In genomic region chr3:52536112-52536368, GRCh38 we compare ENCODE assay signal across 8 cellular contexts. TPM values are rescaled to one million over a fixed set of nuclear protein-coding genes. Genes with fewer than 3 reads are reported as not detected.
DNase-seq lines count a peak whose midpoint lies in the region; ATAC-seq and TF ChIP-seq lines count a peak whose summit lies in the region.

No MANE protein-coding gene starts in this region.

- H3K27ac ChIP-seq in GM23248, result peak overlapping the region; percentile 19
- peak overlapping the region; percentile 37 for H3K27ac ChIP-seq in SU-DHL-6 (ENCODE audit: low read depth, low read length)
- H3K27ac ChIP-seq in sigmoid colon, result peak overlapping the region; percentile 80 to 93 (median 88)

- H4K20me1 ChIP-seq in GM23248 (ENCODE audit: insufficient read depth) (no peaks in the 10 kb centered on the region), SU-DHL-6 (ENCODE audit: low read depth, low read length) (peaks cover 13% of the 10 kb centered on the region; the same call in 1 of the 2 replicates)

- TF ChIP-seq CTCF in SU-DHL-6 (IDR thresholded peaks at IDR 0.05; ENCODE audit: insufficient read depth, low read length, poor library complexity, severe bottlenecking), result no peak
- no peak for TF ChIP-seq CTCF in fibroblast of mammary gland (conservative IDR thresholded peaks at IDR 0.05; ENCODE audit: control insufficient read depth, insufficient read depth, low read depth, low read length)
- TF ChIP-seq CTCF in sigmoid colon (IDR thresholded peaks at IDR 0.05), result no peak

- no peak for DNase-seq in GM23248
- DNase-seq in fibroblast of mammary gland (ENCODE audit: low read depth), result no peak
- no peak for DNase-seq in sigmoid colon
- DNase-seq in A172 (ENCODE audit: low spot score), result no peak
- no peak for DNase-seq in KG1 (lab: John Stamatoyannopoulos, UW)
- DNase-seq in GF-D8 (lab: John Stamatoyannopoulos, UW), result no peak

- no peaks in the 10 kb centered on the region for H3K9me2 ChIP-seq in GM23248 (ENCODE audit: insufficient read depth)
- no peaks in the 10 kb centered on the region for H3K9me2 ChIP-seq in SU-DHL-6 (replicated peaks; ENCODE audit: insufficient read depth, low read length)

- TF ChIP-seq POLR2A in sigmoid colon (IDR thresholded peaks at IDR 0.05), result no peak

- H2AFZ ChIP-seq in GM23248 (peak overlapping the region; percentile 71), SU-DHL-6 (ENCODE audit: low read depth, low read length, severe bottlenecking) (peak overlapping the region; percentile 50)

- H3F3A ChIP-seq in GM23248 (ENCODE audit: insufficient read depth) (peaks cover 34% of the 10 kb centered on the region), SU-DHL-6 (ENCODE audit: insufficient read depth) (peaks cover 33% of the 10 kb centered on the region)

- no peaks in the 10 kb centered on the region for H3K27me3 ChIP-seq in GM23248 (replicated peaks; ENCODE audit: insufficient read depth)
- H3K27me3 ChIP-seq in SU-DHL-6 (ENCODE audit: low read length), result no peaks in the 10 kb centered on the region
- no peaks in the 10 kb centered on the region for H3K27me3 ChIP-seq in sigmoid colon

- peak overlapping the region; percentile 48; the same call in 1 of the 2 replicates for H3K9ac ChIP-seq in GM23248
- H3K9ac ChIP-seq in SU-DHL-6 (ENCODE audit: low read length), result peak overlapping the region; percentile 21; the same call in 1 of the 2 replicates

- H3K9me3 ChIP-seq in GM23248 (ENCODE audit: low read depth) (no peaks in the 10 kb centered on the region), SU-DHL-6 (ENCODE audit: insufficient read depth, low read length) (no peaks in the 10 kb centered on the region), sigmoid colon (no peaks in the 10 kb centered on the region)

- H3K4me1 ChIP-seq in GM23248 (ENCODE audit: insufficient read depth) (peaks cover 43% of the 10 kb centered on the region), sigmoid colon (peaks cover 0 to 72% (median 54%) of the 10 kb centered on the region in 4 donors)

- ATAC-seq in HG03139 (IDR thresholded peaks at IDR 0.05; ENCODE audit: unreplicated experiment), result no peak

- H3K79me2 ChIP-seq in GM23248 (ENCODE audit: insufficient read depth) (peaks cover 65% of the 10 kb centered on the region), SU-DHL-6 (ENCODE audit: insufficient read depth, low read length) (peaks cover 63% of the 10 kb centered on the region)

- TF ChIP-seq EP300 in sigmoid colon (IDR thresholded peaks at IDR 0.05), result no peak

- H3K36me3 ChIP-seq in GM23248 (ENCODE audit: low read depth) (peaks cover under 1% of the 10 kb centered on the region; the same call in 1 of the 2 replicates), SU-DHL-6 (ENCODE audit: low read length) (peaks cover 6% of the 10 kb centered on the region; the same call in 1 of the 2 replicates), sigmoid colon (peaks cover 0 to 9% (median 0%) of the 10 kb centered on the region in 4 donors)

- H3K4me3 ChIP-seq in GM23248, result peak overlapping the region; percentile 61
- peak overlapping the region; percentile 30 for H3K4me3 ChIP-seq in SU-DHL-6 (ENCODE audit: insufficient read depth, low read length, poor library complexity, severe bottlenecking)
- peak overlapping the region; percentile 21 for H3K4me3 ChIP-seq in fibroblast of mammary gland (ENCODE audit: control insufficient read depth, low read depth, low read length)
- H3K4me3 ChIP-seq in sigmoid colon, result peak overlapping the region in 3 of 4 donors; percentile 57 to 84 (median 68)

- H3K4me2 ChIP-seq in GM23248 (ENCODE audit: unreplicated experiment) (peak overlapping the region; percentile 72), SU-DHL-6 (ENCODE audit: low read depth, low read length, poor library complexity, severe bottlenecking) (peak overlapping the region; percentile 79)

- 9% methylated on average over 9 of the region's 9 CpGs for WGBS in GM23248 (ENCODE audit: low coverage in 1 of 2, low lambda C conversion rate in 2 of 2, missing lambda C conversion rate in 2 of 2), 2 experiments
- 3 to 15% methylated on average over 9 of the region's 9 CpGs for WGBS in sigmoid colon, 2 donors

- in situ Hi-C loops in GM23248 (cut with MboI), result no loop called here

- intact Hi-C loops in sigmoid colon (cut with DNase I), result loop anchor here (5.0 kb wide), 2 partner anchors 64 to 171 kb away; partner anchors contain the start of genes GLT8D1 and SPCS1

RNA-seq across cellular contexts. Expression of gene UQCC5, which starts 0.4 kb away (rescaled TPM):
- 0.32 and 5.3 TPM in 2 replicates for total RNA-seq in GM23248 (2014; rRNA removed; shearing (Covaris generic))
- polyA plus RNA-seq in GM23248 (2016; fragmentation: Nextera tagmentation; extraction: Ambion mirVana) (60.7 and 64.2 TPM in 2 replicates), sigmoid colon (10 to 100 TPM in 2 of 3 donors, 1 to 10 TPM in 1; 7.8 to 15.6 (median 11.8) TPM)
- total RNA-seq in sigmoid colon, result 1 to 10 TPM in 3 of 4 donors, under 1 TPM in 1; 0.54 to 2.9 (median 1.9) TPM
- 17.1 and 47.0 TPM in 2 replicates for total RNA-seq in A172 (2014; rRNA removed; shearing (Covaris generic))

RNA-seq across cellular contexts. Expression of gene NT5DC2, which starts 2.4 kb away (rescaled TPM):
- 111 and 134 TPM in 2 replicates for total RNA-seq in GM23248 (2014; rRNA removed; shearing (Covaris generic))
- polyA plus RNA-seq in GM23248 (2016; fragmentation: Nextera tagmentation; extraction: Ambion mirVana) (49.9 and 51.1 TPM in 2 replicates), sigmoid colon (10 to 100 TPM in 2 of 3 donors, 1 to 10 TPM in 1; 9.0 to 32.8 (median 12.9) TPM)
- total RNA-seq in sigmoid colon, result 10 to 100 TPM; 13.8 to 23.7 (median 17.3) TPM
- 65.6 and 92.3 TPM in 2 replicates for total RNA-seq in A172 (2014; rRNA removed; shearing (Covaris generic))

RNA-seq across cellular contexts. Expression of gene STAB1, which starts 40.9 kb away (rescaled TPM):
- under 0.01 TPM in 1 of 2 replicates, not detected in the other for total RNA-seq in GM23248 (2014; rRNA removed; shearing (Covaris generic))
- not detected in 2 replicates for polyA plus RNA-seq in GM23248 (2016; fragmentation: Nextera tagmentation; extraction: Ambion mirVana)
- total RNA-seq in sigmoid colon, result 100 to 1,000 TPM in 3 of 4 donors, 10 to 100 TPM in 1; 92.0 to 138 (median 120) TPM
- polyA plus RNA-seq in sigmoid colon, result 10 to 100 TPM; 18.0 to 63.0 (median 58.5) TPM
- total RNA-seq in A172 (2014; rRNA removed; shearing (Covaris generic)), result 0.12 TPM in 1 of 2 replicates, not detected in the other

Comparison
In these comparisons a context has a peak if more than half of its experiments do, and no peak if none do; other contexts are left out.
1. H3K27ac ChIP-seq: peak in every context shown above with its lines; median percentile 88 in sigmoid colon; 37 in SU-DHL-6; 19 in GM23248.
2. RNA of gene STAB1, which starts 40.9 kb away (total RNA-seq): 92.0 to 138 TPM in sigmoid colon; 0.12 TPM in A172 and under 0.01 TPM in GM23248; every median in the first group is over 10 times any median in the second.
3. Peak in every context shown above with its lines, with median percentiles within 50 percentile points of each other: H3K4me3 ChIP-seq.